ENCODE assay signal across 29 cellular contexts in the genomic region with DNA sequence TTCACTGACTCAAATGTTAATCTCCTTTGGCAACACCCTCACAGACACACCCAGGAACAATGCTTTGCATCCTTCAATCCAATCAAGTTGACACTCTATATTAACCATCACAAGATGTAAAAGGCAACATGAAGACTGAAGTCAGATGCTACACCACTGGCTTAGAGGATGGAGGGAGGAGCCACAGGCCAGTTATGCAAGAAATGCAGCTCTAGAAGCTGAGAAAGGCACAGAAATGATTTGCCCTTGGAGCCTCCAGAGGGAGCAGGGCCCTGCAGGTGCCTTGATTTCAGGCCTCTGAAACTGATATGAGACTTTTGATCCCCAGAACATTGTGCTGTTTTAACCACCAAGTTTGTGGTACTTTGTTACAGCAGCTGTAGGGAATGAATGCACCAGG.
DNase-seq lines count a peak whose midpoint lies in the region; ATAC-seq and TF ChIP-seq lines count a peak whose summit lies in the region.
"Had no signal": no experiment of that assay in that cellular context is flagged by ENCODE, and none has a peak within 500 bp of the region (broad histone marks: within the 10 kb centered on the region; RNA-seq: fewer than 3 reads in every experiment).

No MANE protein-coding gene starts in this region.

- H3K36me3 Mint-ChIP-seq in MCF 10A (ENCODE audit: insufficient read depth, unreplicated experiment) (no peaks in the 10 kb centered on the region), WTC11 (no peaks in the 10 kb centered on the region)
- H3K36me3 Mint-ChIP-seq: activated naive CD4-positive, alpha-beta T cell treated with anti-CD3 and anti-CD28 coated beads, Interleukin-2, amount 10 ng/mL, durations not matched to agents 7 days and 5 days; T-cell had no signal

- H3K27ac ChIP-seq in breast epithelium (no peak overlapping the region), WERI-Rb-1 (no peak overlapping the region)
- H3K27ac ChIP-seq: BLaER1, dorsolateral prefrontal cortex, lower lobe of right lung had no signal

- H3K27me3 Mint-ChIP-seq in MCF 10A (ENCODE audit: insufficient read depth, unreplicated experiment) (no peaks in the 10 kb centered on the region), WTC11 (ENCODE audit: low read depth) (no peaks in the 10 kb centered on the region)
- H3K27me3 Mint-ChIP-seq: activated naive CD4-positive, alpha-beta T cell treated with anti-CD3 and anti-CD28 coated beads, Interleukin-2, amount 10 ng/mL, durations not matched to agents 7 days and 5 days had no signal

- no peaks in the 10 kb centered on the region for H3K36me3 ChIP-seq in breast epithelium
- H3K36me3 ChIP-seq in WERI-Rb-1 = no peaks in the 10 kb centered on the region
- H3K36me3 ChIP-seq: BLaER1, lower lobe of right lung had no signal

- BruUV-seq in MCF 10A (replicated peaks; lab: Mats Ljungman, UMichigan) = no TSS peak

- POLR2A ChIA-PET in MCF 10A (lab: Yijun Ruan, JAX) = no interaction called here
- POLR2A ChIA-PET in WTC11 (lab: Charles Lee) = no interaction called here

- TF ChIP-seq CTCF in MCF 10A (IDR thresholded peaks at IDR 0.05; ENCODE audit: unreplicated experiment) (no peak), breast epithelium (IDR thresholded peaks at IDR 0.05) (no peak), WTC11 (IDR thresholded peaks at IDR 0.05) (no peak), WERI-Rb-1 (IDR thresholded peaks at IDR 0.05; ENCODE audit: low read depth, low read length) (no peak)

- no peak overlapping the region for H3K4me3 ChIP-seq in breast epithelium
- H3K4me3 ChIP-seq in WERI-Rb-1 (ENCODE audit: low read depth, low read length) = no peak overlapping the region
- H3K4me3 ChIP-seq: BLaER1, dorsolateral prefrontal cortex, lower lobe of right lung had no signal

- ATAC-seq in WTC11 (peak; percentile 83), Right ventricle myocardium superior (ENCODE audit: poor library complexity) (no peak), GM18519 (IDR thresholded peaks at IDR 0.05; ENCODE audit: low FRiP score, unreplicated experiment) (no peak)
- ATAC-seq: activated CD4-positive, alpha-beta T cell treated with anti-CD3 and anti-CD28 coated beads for 36 hours; activated T-cell treated with anti-CD3 and anti-CD28 coated beads, Interleukin-2, amount 50 U/mL, for 72 hours; HCT116; lower lobe of right lung; T-cell had no signal

- H3K9me3 ChIP-seq in breast epithelium (no peaks in the 10 kb centered on the region), WERI-Rb-1 (ENCODE audit: severe bottlenecking) (no peaks in the 10 kb centered on the region)
- H3K9me3 ChIP-seq: BLaER1, lower lobe of right lung had no signal

- H3K4me1 ChIP-seq in breast epithelium = no peaks in the 10 kb centered on the region
- H3K4me1 ChIP-seq: lower lobe of right lung had no signal

- H3K27me3 ChIP-seq in breast epithelium = no peaks in the 10 kb centered on the region
- H3K27me3 ChIP-seq in WERI-Rb-1 (ENCODE audit: insufficient read depth, low read depth, severe bottlenecking) = no peaks in the 10 kb centered on the region
- H3K27me3 ChIP-seq: BLaER1 had no signal

- CTCF ChIA-PET in MCF 10A (lab: Yijun Ruan, JAX) = interaction anchor here (0.7 to 0.9 kb wide), 2 partner anchors 11 to 17 kb away, joined by 3 read pairs; no protein-coding TSS in a partner anchor
- CTCF ChIA-PET in WTC11 (lab: Charles Lee) = interaction anchor here (0.7 to 2.1 kb wide), 4 partner anchors 24 to 223 kb away, joined by 3 to 6 read pairs (median 3); no protein-coding TSS in a partner anchor

- H3K9me3 Mint-ChIP-seq in MCF 10A (ENCODE audit: unreplicated experiment) (no peaks in the 10 kb centered on the region), WTC11 (no peaks in the 10 kb centered on the region)
- H3K9me3 Mint-ChIP-seq: activated naive CD4-positive, alpha-beta T cell treated with anti-CD3 and anti-CD28 coated beads, Interleukin-2, amount 10 ng/mL, durations not matched to agents 7 days and 5 days; activated T-cell treated with anti-CD3 and anti-CD28 coated beads, Interleukin-2, amount 50 U/mL, for 72 hours; T-cell had no signal

- peak; percentile 12 for DNase-seq in MCF 10A (ENCODE audit: unreplicated experiment)
- DNase-seq in breast epithelium (ENCODE audit: low spot score in 2 of 2) = no peak
- no peak for DNase-seq in WTC11 (ENCODE audit: low spot score)
- DNase-seq in iris pigment epithelial cell (ENCODE audit: low read depth) = peak; percentile 12
- no peak for DNase-seq in Right ventricle myocardium superior
- no peak for DNase-seq in activated CD4-positive, alpha-beta T cell treated with anti-CD3 and anti-CD28 coated beads for 4 hours
- DNase-seq in WERI-Rb-1 = no peak
- DNase-seq: activated CD4-positive, alpha-beta T cell treated with anti-CD3 and anti-CD28 coated beads for 36 hours; activated naive CD4-positive, alpha-beta T cell treated with anti-CD3 and anti-CD28 coated beads, Interleukin-2, amount 10 ng/mL, durations not matched to agents 7 days and 5 days; activated T-cell treated with anti-CD3 and anti-CD28 coated beads, Interleukin-2, amount 50 U/mL, for 72 hours; anterior cingulate cortex; Calu3; central memory CD4-positive, alpha-beta T cell; dorsolateral prefrontal cortex; hippocampal formation; islet precursor cell; KBM-7; lower lobe of right lung; MV-4-11; NCI-H2171; NCI-H526; SIG-M5; small intestine; stimulated activated CD4-positive, alpha-beta T cell treated with anti-CD3 and anti-CD28 coated beads, Interleukin-2, amount 100 ng/mL, for 48 hours; stimulated activated naive CD4-positive, alpha-beta T cell; T-cell had no signal

- H3K4me1 Mint-ChIP-seq in MCF 10A (ENCODE audit: insufficient read depth, unreplicated experiment) = no peaks in the 10 kb centered on the region
- H3K4me1 Mint-ChIP-seq in WTC11 = no peaks in the 10 kb centered on the region
- H3K4me1 Mint-ChIP-seq: activated CD4-positive, alpha-beta T cell treated with anti-CD3 and anti-CD28 coated beads for 36 hours; activated naive CD4-positive, alpha-beta T cell treated with anti-CD3 and anti-CD28 coated beads, Interleukin-2, amount 10 ng/mL, durations not matched to agents 7 days and 5 days; T-cell had no signal

- intact Hi-C loops in MCF 10A (cut with micrococcal nuclease) = no loop called here
- intact Hi-C loops in breast epithelium (cut with DNase I; ENCODE audit: low total_unique reads) = no loop called here
- intact Hi-C loops in Right ventricle myocardium superior (cut with DNase I) = no loop called here

- TF ChIP-seq POLR2A in breast epithelium (IDR thresholded peaks at IDR 0.05) = no peak

- H3K27ac Mint-ChIP-seq in MCF 10A (ENCODE audit: low read depth, unreplicated experiment) = no peak overlapping the region
- no peak overlapping the region for H3K27ac Mint-ChIP-seq in WTC11
- H3K27ac Mint-ChIP-seq: activated CD4-positive, alpha-beta T cell treated with anti-CD3 and anti-CD28 coated beads for 36 hours; activated naive CD4-positive, alpha-beta T cell treated with anti-CD3 and anti-CD28 coated beads, Interleukin-2, amount 10 ng/mL, durations not matched to agents 7 days and 5 days; activated T-cell treated with anti-CD3 and anti-CD28 coated beads, Interleukin-2, amount 50 U/mL, for 72 hours; T-cell had no signal

- H3K4me3 Mint-ChIP-seq in MCF 10A (ENCODE audit: unreplicated experiment) = no peak overlapping the region
- no peak overlapping the region for H3K4me3 Mint-ChIP-seq in WTC11
- H3K4me3 Mint-ChIP-seq: activated CD4-positive, alpha-beta T cell treated with anti-CD3 and anti-CD28 coated beads for 36 hours; activated naive CD4-positive, alpha-beta T cell treated with anti-CD3 and anti-CD28 coated beads, Interleukin-2, amount 10 ng/mL, durations not matched to agents 7 days and 5 days; activated T-cell treated with anti-CD3 and anti-CD28 coated beads, Interleukin-2, amount 50 U/mL, for 72 hours; T-cell had no signal

TF ChIP-seq in WTC11, 78 proteins besides CTCF, POLR2A, EP300 and RAD21:
- TF ChIP-seq ATF1 (CRISPR knock-in tag; IDR thresholded peaks at IDR 0.05) = no peak
- TF ChIP-seq, protein P1, sequence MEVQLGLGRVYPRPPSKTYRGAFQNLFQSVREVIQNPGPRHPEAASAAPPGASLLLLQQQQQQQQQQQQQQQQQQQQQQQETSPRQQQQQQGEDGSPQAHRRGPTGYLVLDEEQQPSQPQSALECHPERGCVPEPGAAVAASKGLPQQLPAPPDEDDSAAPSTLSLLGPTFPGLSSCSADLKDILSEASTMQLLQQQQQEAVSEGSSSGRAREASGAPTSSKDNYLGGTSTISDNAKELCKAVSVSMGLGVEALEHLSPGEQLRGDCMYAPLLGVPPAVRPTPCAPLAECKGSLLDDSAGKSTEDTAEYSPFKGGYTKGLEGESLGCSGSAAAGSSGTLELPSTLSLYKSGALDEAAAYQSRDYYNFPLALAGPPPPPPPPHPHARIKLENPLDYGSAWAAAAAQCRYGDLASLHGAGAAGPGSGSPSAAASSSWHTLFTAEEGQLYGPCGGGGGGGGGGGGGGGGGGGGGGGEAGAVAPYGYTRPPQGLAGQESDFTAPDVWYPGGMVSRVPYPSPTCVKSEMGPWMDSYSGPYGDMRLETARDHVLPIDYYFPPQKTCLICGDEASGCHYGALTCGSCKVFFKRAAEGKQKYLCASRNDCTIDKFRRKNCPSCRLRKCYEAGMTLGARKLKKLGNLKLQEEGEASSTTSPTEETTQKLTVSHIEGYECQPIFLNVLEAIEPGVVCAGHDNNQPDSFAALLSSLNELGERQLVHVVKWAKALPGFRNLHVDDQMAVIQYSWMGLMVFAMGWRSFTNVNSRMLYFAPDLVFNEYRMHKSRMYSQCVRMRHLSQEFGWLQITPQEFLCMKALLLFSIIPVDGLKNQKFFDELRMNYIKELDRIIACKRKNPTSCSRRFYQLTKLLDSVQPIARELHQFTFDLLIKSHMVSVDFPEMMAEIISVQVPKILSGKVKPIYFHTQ (CRISPR knock-in tag; IDR thresholded peaks at IDR 0.05) = no peak

Comparison
In these comparisons a context has a peak if more than half of its experiments do, and no peak if none do; other contexts are left out.
1. DNase-seq: peak in MCF 10A (single experiment) and iris pigment epithelial cell (single experiment); none in breast epithelium (0 of 2), WTC11 (single experiment), Right ventricle myocardium superior (single experiment), activated CD4-positive, alpha-beta T cell treated with anti-CD3 and anti-CD28 coated beads for 4 hours (0 of 2) and WERI-Rb-1 (single experiment).